13 cellular contexts compared by ENCODE assay signal in genomic region chr1:106910798-106911197, GRCh38.
"Had no signal": no experiment of that assay in that cellular context is flagged by ENCODE, and none has a peak within 500 bp of the region (broad histone marks: within the 10 kb centered on the region; RNA-seq: fewer than 3 reads in every experiment).

No MANE protein-coding gene starts in this region.

- H3K27ac Mint-ChIP-seq: activated CD4-positive, alpha-beta T cell treated with anti-CD3 and anti-CD28 coated beads, Interleukin-2, amount 10 ng/mL, durations not matched to agents 7 days and 5 days; activated naive CD8-positive, alpha-beta T cell treated with anti-CD3 and anti-CD28 coated beads, Interleukin-2, amount 50 U/mL, for 24 hours; naive thymus-derived CD4-positive, alpha-beta T cell; T-helper 2 cell treated with Interferon-gamma antibody and Interleukin-4, amounts not matched to agents 5 μg/mL and 100 μg/mL, for 36 hours had no signal

- H3K27ac ChIP-seq: colonic mucosa, ovary, right lobe of liver, spleen, thoracic aorta had no signal

- H3K9me3 ChIP-seq: colonic mucosa, mucosa of descending colon, ovary, right lobe of liver, spleen, thoracic aorta had no signal

- H3K36me3 ChIP-seq: colonic mucosa, ovary, right lobe of liver, spleen, thoracic aorta had no signal

- H3K27me3 ChIP-seq: colonic mucosa, ovary, right lobe of liver, spleen had no signal

- ATAC-seq: activated naive CD8-positive, alpha-beta T cell treated with anti-CD3 and anti-CD28 coated beads, Interleukin-2, amount 50 U/mL, for 24 hours; left lobe of liver; naive thymus-derived CD4-positive, alpha-beta T cell; right lobe of liver had no signal

- H3K9me3 Mint-ChIP-seq: activated CD4-positive, alpha-beta T cell treated with anti-CD3 and anti-CD28 coated beads, Interleukin-2, amount 10 ng/mL, durations not matched to agents 7 days and 5 days had no signal

- H3K4me1 Mint-ChIP-seq: activated CD4-positive, alpha-beta T cell treated with anti-CD3 and anti-CD28 coated beads, Interleukin-2, amount 10 ng/mL, durations not matched to agents 7 days and 5 days; activated naive CD8-positive, alpha-beta T cell treated with anti-CD3 and anti-CD28 coated beads, Interleukin-2, amount 50 U/mL, for 24 hours; naive thymus-derived CD4-positive, alpha-beta T cell had no signal

- H3K36me3 Mint-ChIP-seq: naive thymus-derived CD4-positive, alpha-beta T cell had no signal

- H3K4me3 ChIP-seq: colonic mucosa, mucosa of descending colon, ovary, right lobe of liver, spleen, thoracic aorta had no signal

- H3K4me3 Mint-ChIP-seq: activated CD4-positive, alpha-beta T cell treated with anti-CD3 and anti-CD28 coated beads, Interleukin-2, amount 10 ng/mL, durations not matched to agents 7 days and 5 days; activated naive CD8-positive, alpha-beta T cell treated with anti-CD3 and anti-CD28 coated beads, Interleukin-2, amount 50 U/mL, for 24 hours; naive thymus-derived CD4-positive, alpha-beta T cell; T-helper 2 cell treated with Interferon-gamma antibody and Interleukin-4, amounts not matched to agents 5 μg/mL and 100 μg/mL, for 36 hours had no signal

- H3K4me1 ChIP-seq: colonic mucosa, right lobe of liver, spleen had no signal

- DNase-seq: activated CD4-positive, alpha-beta T cell treated with anti-CD3 and anti-CD28 coated beads, Interleukin-2, amount 10 ng/mL, durations not matched to agents 7 days and 5 days; activated naive CD4-positive, alpha-beta T cell treated with Interleukin-2 at 50 U/mL for 16 hours; activated naive CD8-positive, alpha-beta T cell treated with anti-CD3 and anti-CD28 coated beads, Interleukin-2, amount 50 U/mL, for 24 hours; caudate nucleus; colonic mucosa; mucosa of descending colon; naive thymus-derived CD4-positive, alpha-beta T cell; ovary; right lobe of liver; spleen had no signal
